ENCODE assay signal across 9 cellular contexts in genomic region chr11:1557904-1558831, GRCh38. TPM values are rescaled to one million over a fixed set of nuclear protein-coding genes. Genes with fewer than 3 reads are reported as not detected.
DNase-seq lines count a peak whose midpoint lies in the region; FAIRE-seq and TF ChIP-seq lines count a peak whose summit lies in the region.
"Had no signal": no experiment of that assay in that cellular context is flagged by ENCODE, and none has a peak within 500 bp of the region (broad histone marks: within the 10 kb centered on the region; RNA-seq: fewer than 3 reads in every experiment).

No MANE protein-coding gene starts in this region.

- H3K36me3 ChIP-seq in H1 (ENCODE audit: control insufficient read depth in 2 of 4, insufficient read depth in 4 of 4, low read length in 3 of 4) (no peaks in the 10 kb centered on the region; a peak in 1 of 8 replicates), uterus (no peaks in the 10 kb centered on the region)

- H3K4me1 ChIP-seq in H1 (replicated peaks in 1 of 4; ENCODE audit: control insufficient read depth in 3 of 4, insufficient read depth in 4 of 4, low read length in 3 of 4) (peaks cover 8 to 47% (median 39%) of the 10 kb centered on the region in 4 experiments), uterus (peaks cover 0 to 6% of the 10 kb centered on the region in 2 donors)

- H3K4me2 ChIP-seq in H1 (ENCODE audit: insufficient read depth in 1 of 2, low read depth in 2 of 2, low read length in 2 of 2) = peak overlapping the region; percentile 42 to 69; a peak in 2 of 4 replicates

- H3K27me3 ChIP-seq in H1 (replicated peaks in 1 of 4; ENCODE audit: control insufficient read depth in 3 of 4, extremely low read depth in 1 of 4, insufficient read depth in 3 of 4, low read length in 3 of 4) (peaks cover 18 to 49% (median 43%) of the 10 kb centered on the region in 4 experiments), uterus (no peaks in the 10 kb centered on the region)

- peak overlapping the region; percentile 97; the same call in 1 of the 2 replicates for H2BK20ac ChIP-seq in H1 (ENCODE audit: low read length)

- no peaks in the 10 kb centered on the region for H3K79me2 ChIP-seq in H1 (ENCODE audit: control insufficient read depth in 1 of 2, insufficient read depth in 2 of 2, low read length in 2 of 2)

- peak overlapping the region; percentile 88 for H3K18ac ChIP-seq in H1 (ENCODE audit: extremely low read depth, low read length)

- H3K14ac ChIP-seq in H1 (ENCODE audit: insufficient read length) = no peak overlapping the region

- TF ChIP-seq POLR2A in H1 (IDR thresholded peaks at IDR 0.05; ENCODE audit: control extremely low read depth in 1 of 2, low read depth in 2 of 2, low read length in 2 of 2) (no peak), uterus (IDR thresholded peaks at IDR 0.05) (no peak)

- H3K23ac ChIP-seq in H1 (ENCODE audit: insufficient read length) = no peak overlapping the region

- H3K9ac ChIP-seq in H1 (replicated peaks in 1 of 4; ENCODE audit: extremely low read depth in 1 of 4, low read depth in 3 of 4, low read length in 3 of 4) = no peak overlapping the region; a peak in 2 of 7 replicates

- H3K9me3 ChIP-seq in H1 (ENCODE audit: insufficient read depth in 2 of 2, low read depth in 1 of 2, low read length in 1 of 2) = no peaks in the 10 kb centered on the region
- H3K9me3 ChIP-seq in uterus = no peaks in the 10 kb centered on the region

- H3K4me3 Mint-ChIP-seq in activated T-helper 2 cell treated with anti-CD3 and anti-CD28 coated beads, Interferon-gamma antibody, Interleukin-2, Interleukin-4, amounts not matched to agents 10 μg/mL and 5 μg/mL and 100 μg/mL, durations not matched to agents 14 hours and 24 hours and 36 hours (ENCODE audit: low read depth) = no peak overlapping the region

- no peaks in the 10 kb centered on the region for H3K27me3 Mint-ChIP-seq in activated T-helper 2 cell treated with anti-CD3 and anti-CD28 coated beads, Interferon-gamma antibody, Interleukin-2, Interleukin-4, amounts not matched to agents 10 μg/mL and 5 μg/mL and 100 μg/mL, durations not matched to agents 14 hours and 24 hours and 36 hours (ENCODE audit: low read depth)

- H3K79me1 ChIP-seq in H1 (ENCODE audit: low read depth, low read length) = no peaks in the 10 kb centered on the region

- 72% methylated on average over 31 of the region's 31 CpGs; no CpG with 5 or more reads in 1 of the 2 experiments for WGBS in H1 (ENCODE audit: extremely low coverage in 1 of 2, insufficient coverage in 1 of 2, insufficient read length in 1 of 2, insufficient replicate concordance in 2 of 2, low coverage in 1 of 2, low lambda C conversion rate in 2 of 2, missing lambda C conversion rate in 1 of 2), 2 experiments

- H2BK12ac ChIP-seq in H1 (ENCODE audit: low read depth, low read length) = peak overlapping the region; percentile 98; the same call in 1 of the 2 replicates

- H2AFZ ChIP-seq in H1 (ENCODE audit: low read length) = no peak overlapping the region

- CTCF ChIA-PET in H1 (lab: Charles Lee; ENCODE audit: partially characterized antibody) = interaction anchor here (0.6 to 9.6 kb wide), 8 partner anchors 9 to 59 kb away, joined by 3 to 140 read pairs (median 4); partner anchors contain the start of gene DUSP8

- no peak overlapping the region for H4K5ac ChIP-seq in H1 (ENCODE audit: insufficient read length, low read depth, low read length)

- FAIRE-seq in H1 (lab: Jason Lieb, UNC) = no peak
- FAIRE-seq: A204.1 had no signal

- no peaks in the 10 kb centered on the region for H3K4me1 Mint-ChIP-seq in activated T-helper 2 cell treated with anti-CD3 and anti-CD28 coated beads, Interferon-gamma antibody, Interleukin-2, Interleukin-4, amounts not matched to agents 10 μg/mL and 5 μg/mL and 100 μg/mL, durations not matched to agents 14 hours and 24 hours and 36 hours (ENCODE audit: low read depth)

- DNase-seq in DMS 273 (lab: John Stamatoyannopoulos, UW; ENCODE audit: unreplicated experiment) (peak; percentile 48), DMS 273 treated with DMSO at 0.1 percent for 48 hours (lab: John Stamatoyannopoulos, UW) (no peak), H1 (ENCODE audit: low read depth in 1 of 2, low spot score in 2 of 2) (no peak), midbrain (lab: John Stamatoyannopoulos, UW) (peak; percentile 55), uterus (peak; percentile 80 to 83), OCI-M2 (lab: John Stamatoyannopoulos, UW; ENCODE audit: unreplicated experiment) (no peak)
- DNase-seq in activated T-helper 2 cell treated with anti-CD3 and anti-CD28 coated beads, Interferon-gamma antibody, Interleukin-2, Interleukin-4, amounts not matched to agents 10 μg/mL and 5 μg/mL and 100 μg/mL, durations not matched to agents 14 hours and 24 hours and 36 hours (ENCODE audit: low spot score) = no peak
- no peak for DNase-seq in stimulated activated CD4-positive, alpha-beta T cell treated with anti-CD3 and anti-CD28 coated beads, Interleukin-15, amount 100 ng/mL, for 24 hours

- TF ChIP-seq EP300 in H1 (IDR thresholded peaks at IDR 0.05; ENCODE audit: borderline replicate concordance in 1 of 2, low read depth in 2 of 2, low read length in 2 of 2) = no peak

- H3K27ac ChIP-seq in H1 (ENCODE audit: low read depth, low read length) = no peak overlapping the region
- peak overlapping the region; percentile 92 to 96 for H3K27ac ChIP-seq in uterus

- H2AK5ac ChIP-seq in H1 (ENCODE audit: low read depth, low read length) = peak overlapping the region; percentile 87; the same call in 1 of the 2 replicates

- peak overlapping the region; percentile 88 for H4K91ac ChIP-seq in H1 (replicated peaks; ENCODE audit: insufficient read length, low read length)

- peak overlapping the region in 1 of 4 experiments; percentile 4; a peak in 1 of 8 replicates for H3K4me3 ChIP-seq in H1 (ENCODE audit: extremely low read depth in 1 of 4, insufficient read depth in 2 of 4, low read depth in 3 of 4, low read length in 4 of 4)
- H3K4me3 ChIP-seq in uterus = no peak overlapping the region

- no peaks in the 10 kb centered on the region for H3K36me3 Mint-ChIP-seq in activated T-helper 2 cell treated with anti-CD3 and anti-CD28 coated beads, Interferon-gamma antibody, Interleukin-2, Interleukin-4, amounts not matched to agents 10 μg/mL and 5 μg/mL and 100 μg/mL, durations not matched to agents 14 hours and 24 hours and 36 hours (ENCODE audit: low read depth)

- POLR2A ChIA-PET in H1 (lab: Charles Lee; ENCODE audit: partially characterized antibody) = interaction anchor here (0.8 to 7.0 kb wide), 5 partner anchors 10 to 717 kb away, joined by 3 to 60 read pairs (median 6); partner anchors contain the start of gene KRTAP5-1

- no peak overlapping the region for H3K4ac ChIP-seq in H1 (replicated peaks; ENCODE audit: insufficient read length, low read depth, low read length)

- H4K20me1 ChIP-seq in H1 (replicated peaks in 1 of 2; ENCODE audit: control insufficient read depth in 1 of 2, insufficient read depth in 2 of 2, low read length in 2 of 2) = peaks cover 2 to 17% of the 10 kb centered on the region in 2 experiments

- no peaks in the 10 kb centered on the region for H3K9me3 Mint-ChIP-seq in activated T-helper 2 cell treated with anti-CD3 and anti-CD28 coated beads, Interferon-gamma antibody, Interleukin-2, Interleukin-4, amounts not matched to agents 10 μg/mL and 5 μg/mL and 100 μg/mL, durations not matched to agents 14 hours and 24 hours and 36 hours

- intact Hi-C loops in uterus (cut with DNase I; ENCODE audit: low total_unique reads) = no loop called here
- intact Hi-C loops in activated T-helper 2 cell treated with anti-CD3 and anti-CD28 coated beads, Interferon-gamma antibody, Interleukin-2, Interleukin-4, amounts not matched to agents 10 μg/mL and 5 μg/mL and 100 μg/mL, durations not matched to agents 14 hours and 24 hours and 36 hours (cut with micrococcal nuclease) = no loop called here

- H4K8ac ChIP-seq in H1 (ENCODE audit: extremely low read depth, insufficient read depth, low read length) = no peak overlapping the region

- H3K23me2 ChIP-seq in H1 (ENCODE audit: low read depth, low read length) = no peaks in the 10 kb centered on the region; the same call in 1 of the 2 replicates

- TF ChIP-seq RAD21 in H1 (IDR thresholded peaks at IDR 0.05 in 1 of 2, conservative IDR thresholded peaks at IDR 0.05 in 1 of 2; ENCODE audit: low read depth in 2 of 2, low read length in 2 of 2) = no peak

- H3K56ac ChIP-seq in H1 (replicated peaks; ENCODE audit: insufficient read length, low read depth, low read length) = peak overlapping the region; percentile 73

- peak overlapping the region; percentile 79; the same call in 1 of the 2 replicates for H2BK5ac ChIP-seq in H1 (ENCODE audit: low read depth, low read length)

- peak overlapping the region; percentile 92 for H2BK15ac ChIP-seq in H1 (ENCODE audit: low read length)

- TF ChIP-seq CTCF in H1 (IDR thresholded peaks at IDR 0.05; ENCODE audit: control extremely low read depth in 1 of 3, insufficient read depth in 1 of 3, low read depth in 1 of 3, low read length in 3 of 3) (no peak), uterus (IDR thresholded peaks at IDR 0.05) (no peak)

- H3K27ac Mint-ChIP-seq in activated T-helper 2 cell treated with anti-CD3 and anti-CD28 coated beads, Interferon-gamma antibody, Interleukin-2, Interleukin-4, amounts not matched to agents 10 μg/mL and 5 μg/mL and 100 μg/mL, durations not matched to agents 14 hours and 24 hours and 36 hours = no peak overlapping the region

- no peak overlapping the region for H2BK120ac ChIP-seq in H1 (replicated peaks; ENCODE audit: low read depth, low read length)

RNA-seq across cellular contexts. Expression of gene DUSP8, which starts 13.9 kb away (rescaled TPM):
- total RNA-seq in H1 (2021; fragmentation: NEBNext Ultra II Directional; extraction: Animal tissue kit (Norgen Biotek cat#: 25700)) = 2.1 and 2.8 TPM in 2 replicates
- 3.6 and 4.1 TPM in 2 replicates for polyA plus RNA-seq in H1 (2011; rRNA removed)
- 2.4 TPM for polyA plus RNA-seq in H1 (2011; cell fraction: cytosol; rRNA removed)
- 4.9 TPM for polyA plus RNA-seq in H1 (2011; cell fraction: nucleus; rRNA removed)
- polyA plus RNA-seq in H1 (2012, experiment 1 of 2) = 2.1 to 5.2 TPM (median 4.3 TPM) in 4 replicates
- 1.3 TPM for polyA plus RNA-seq in H1 (2012, experiment 2 of 2)
- polyA plus RNA-seq in H1 (2013, experiment 1 of 2) = 1.7 TPM
- 2.1 TPM for polyA plus RNA-seq in H1 (2013, experiment 2 of 2)
- 0.90 and 5.2 TPM in 2 replicates for polyA minus RNA-seq in H1 (2011; rRNA and poly(A)+ RNA removed)
- polyA minus RNA-seq in H1 (2011; cell fraction: cytosol; rRNA and poly(A)+ RNA removed) = 2.0 TPM
- 1.7 TPM for polyA minus RNA-seq in H1 (2011; cell fraction: nucleus; rRNA and poly(A)+ RNA removed)
- 10 to 100 TPM in 1 of 4 donors, 1 to 10 TPM in 2, under 1 TPM in 1; under 0.01 to 21.7 (median 3.1) TPM for total RNA-seq in uterus
- 1.2 and 1.8 TPM in 2 replicates for total RNA-seq in activated T-helper 2 cell treated with anti-CD3 and anti-CD28 coated beads, Interferon-gamma antibody, Interleukin-2, Interleukin-4, amounts not matched to agents 10 μg/mL and 5 μg/mL and 100 μg/mL, durations not matched to agents 14 hours and 24 hours and 36 hours

RNA-seq across cellular contexts. Expression of gene KRTAP5-1, which starts 26.9 kb away (rescaled TPM):
- not detected in 2 replicates for total RNA-seq in H1 (2021; fragmentation: NEBNext Ultra II Directional; extraction: Animal tissue kit (Norgen Biotek cat#: 25700))
- polyA plus RNA-seq in H1 (2011; rRNA removed) = not detected in 2 replicates
- not detected for polyA plus RNA-seq in H1 (2011; cell fraction: cytosol; rRNA removed)
- polyA plus RNA-seq in H1 (2011; cell fraction: nucleus; rRNA removed) = not detected
- polyA plus RNA-seq in H1 (2012, experiment 1 of 2) = 0.27 TPM in 1 of 4 replicates, not detected in the others
- not detected for polyA plus RNA-seq in H1 (2012, experiment 2 of 2)
- polyA plus RNA-seq in H1 (2013, experiment 1 of 2) = not detected
- not detected for polyA plus RNA-seq in H1 (2013, experiment 2 of 2)
- not detected in 2 replicates for polyA minus RNA-seq in H1 (2011; rRNA and poly(A)+ RNA removed)
- polyA minus RNA-seq in H1 (2011; cell fraction: cytosol; rRNA and poly(A)+ RNA removed) = not detected
- polyA minus RNA-seq in H1 (2011; cell fraction: nucleus; rRNA and poly(A)+ RNA removed) = not detected
- not detected for total RNA-seq in uterus
- total RNA-seq in activated T-helper 2 cell treated with anti-CD3 and anti-CD28 coated beads, Interferon-gamma antibody, Interleukin-2, Interleukin-4, amounts not matched to agents 10 μg/mL and 5 μg/mL and 100 μg/mL, durations not matched to agents 14 hours and 24 hours and 36 hours = not detected in 2 replicates

RNA-seq across cellular contexts. Expression of gene KRTAP5-2, which starts 39.9 kb away (rescaled TPM):
- total RNA-seq in H1 (2021; fragmentation: NEBNext Ultra II Directional; extraction: Animal tissue kit (Norgen Biotek cat#: 25700)) = not detected in 2 replicates
- not detected in 2 replicates for polyA plus RNA-seq in H1 (2011; rRNA removed)
- polyA plus RNA-seq in H1 (2011; cell fraction: cytosol; rRNA removed) = not detected
- polyA plus RNA-seq in H1 (2011; cell fraction: nucleus; rRNA removed) = not detected
- polyA plus RNA-seq in H1 (2012, experiment 1 of 2) = 0.25 TPM in 1 of 4 replicates, not detected in the others
- polyA plus RNA-seq in H1 (2012, experiment 2 of 2) = not detected
- not detected for polyA plus RNA-seq in H1 (2013, experiment 1 of 2)
- not detected for polyA plus RNA-seq in H1 (2013, experiment 2 of 2)
- polyA minus RNA-seq in H1 (2011; rRNA and poly(A)+ RNA removed) = not detected in 2 replicates
- polyA minus RNA-seq in H1 (2011; cell fraction: cytosol; rRNA and poly(A)+ RNA removed) = not detected
- not detected for polyA minus RNA-seq in H1 (2011; cell fraction: nucleus; rRNA and poly(A)+ RNA removed)
- not detected for total RNA-seq in uterus
- not detected in 2 replicates for total RNA-seq in activated T-helper 2 cell treated with anti-CD3 and anti-CD28 coated beads, Interferon-gamma antibody, Interleukin-2, Interleukin-4, amounts not matched to agents 10 μg/mL and 5 μg/mL and 100 μg/mL, durations not matched to agents 14 hours and 24 hours and 36 hours

RNA-seq across cellular contexts. Expression of gene KRTAP5-3, which starts 50.1 kb away (rescaled TPM):
- not detected in 2 replicates for total RNA-seq in H1 (2021; fragmentation: NEBNext Ultra II Directional; extraction: Animal tissue kit (Norgen Biotek cat#: 25700))
- polyA plus RNA-seq in H1 (2011; rRNA removed) = not detected in 2 replicates
- polyA plus RNA-seq in H1 (2011; cell fraction: cytosol; rRNA removed) = not detected
- not detected for polyA plus RNA-seq in H1 (2011; cell fraction: nucleus; rRNA removed)
- not detected in 4 replicates for polyA plus RNA-seq in H1 (2012, experiment 1 of 2)
- polyA plus RNA-seq in H1 (2012, experiment 2 of 2) = not detected
- not detected for polyA plus RNA-seq in H1 (2013, experiment 1 of 2)
- not detected for polyA plus RNA-seq in H1 (2013, experiment 2 of 2)
- not detected in 2 replicates for polyA minus RNA-seq in H1 (2011; rRNA and poly(A)+ RNA removed)
- polyA minus RNA-seq in H1 (2011; cell fraction: cytosol; rRNA and poly(A)+ RNA removed) = not detected
- not detected for polyA minus RNA-seq in H1 (2011; cell fraction: nucleus; rRNA and poly(A)+ RNA removed)
- total RNA-seq in uterus = not detected
- not detected in 2 replicates for total RNA-seq in activated T-helper 2 cell treated with anti-CD3 and anti-CD28 coated beads, Interferon-gamma antibody, Interleukin-2, Interleukin-4, amounts not matched to agents 10 μg/mL and 5 μg/mL and 100 μg/mL, durations not matched to agents 14 hours and 24 hours and 36 hours

Comparison
In these comparisons a context has a peak if more than half of its experiments do, and no peak if none do; other contexts are left out.
1. DNase-seq: peak in DMS 273 (single experiment), midbrain (single experiment) and uterus (2 of 2); none in DMS 273 treated with DMSO at 0.1 percent for 48 hours (single experiment), H1 (0 of 2), activated T-helper 2 cell treated with anti-CD3 and anti-CD28 coated beads, Interferon-gamma antibody, Interleukin-2, Interleukin-4, amounts not matched to agents 10 μg/mL and 5 μg/mL and 100 μg/mL, durations not matched to agents 14 hours and 24 hours and 36 hours (single experiment), OCI-M2 (single experiment) and stimulated activated CD4-positive, alpha-beta T cell treated with anti-CD3 and anti-CD28 coated beads, Interleukin-15, amount 100 ng/mL, for 24 hours (single experiment).